Comparison of ENCODE assay signal across 8 cellular contexts in the genomic region with DNA sequence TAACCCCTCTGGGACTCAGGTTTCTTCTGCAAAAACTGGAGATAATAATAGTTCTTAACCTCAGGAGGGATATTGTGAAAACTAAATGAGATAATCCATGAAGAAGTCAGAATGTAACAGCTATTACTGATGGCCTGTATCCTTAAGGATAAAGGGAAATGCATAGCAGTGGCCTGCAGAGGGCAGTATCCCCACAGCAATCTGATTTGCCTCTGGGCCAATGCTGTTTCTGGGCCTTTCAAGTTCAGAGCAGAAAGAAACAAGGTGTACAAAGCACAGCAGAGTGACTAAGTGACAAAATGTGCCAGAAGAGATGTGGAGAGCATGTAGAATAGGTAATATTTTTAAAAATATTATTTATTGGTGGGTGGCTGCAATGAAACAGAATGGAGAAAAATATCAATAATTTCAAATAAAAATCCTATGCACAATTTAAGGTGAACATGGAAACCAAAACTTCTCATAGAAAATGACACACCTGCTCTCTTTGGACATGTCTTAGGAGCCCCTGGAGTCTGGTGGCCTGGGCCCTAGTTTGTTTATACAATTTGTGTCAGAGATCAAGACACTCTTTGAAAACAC.
A peak's percentile ranks its signal among the peaks of the same experiment; 100 is the strongest.
DNase-seq lines count a peak whose midpoint lies in the region; ATAC-seq and TF ChIP-seq lines count a peak whose summit lies in the region.

No MANE protein-coding gene starts in this region.

- DNase-seq in AML-193 (lab: John Stamatoyannopoulos, UW), result peak; percentile 16 to 28
- peak; percentile 11 for DNase-seq in NCI-H1436 treated with DMSO at 0.1 percent for 48 hours (lab: John Stamatoyannopoulos, UW)
- DNase-seq in T follicular helper cell (ENCODE audit: low read depth), result peak; percentile 40
- DNase-seq in anterior cingulate cortex (lab: John Stamatoyannopoulos, UW), result peak in 54 of 58 donors; percentile 3 to 86 (median 46)
- DNase-seq in right atrium auricular region (ENCODE audit: low spot score), result peak; percentile 83
- peak; percentile 88 for DNase-seq in sciatic nerve (ENCODE audit: low spot score)

- ATAC-seq in GM19468 (IDR thresholded peaks at IDR 0.05; ENCODE audit: extremely low read depth, unreplicated experiment) (peak; percentile 51), sciatic nerve (peak; percentile 94), HG03095 (IDR thresholded peaks at IDR 0.05; ENCODE audit: unreplicated experiment) (no peak)

- peak; percentile 81 to 90 for TF ChIP-seq CTCF in right atrium auricular region (IDR thresholded peaks at IDR 0.05)

- no peaks in the 10 kb centered on the region for H3K4me1 ChIP-seq in right atrium auricular region

- no peaks in the 10 kb centered on the region for H3K36me3 ChIP-seq in right atrium auricular region

- H3K9me3 ChIP-seq in right atrium auricular region, result no peaks in the 10 kb centered on the region

- no peak overlapping the region for H3K27ac ChIP-seq in right atrium auricular region

- no peaks in the 10 kb centered on the region for H3K27me3 ChIP-seq in right atrium auricular region

- no peak overlapping the region for H3K4me3 ChIP-seq in right atrium auricular region

- intact Hi-C loops in sciatic nerve (cut with DNase I), result loop anchor here (10.0 kb wide), 2 partner anchors 714 to 804 kb away; partner anchors contain the start of gene NUAK1

Comparison
In these comparisons a context has a peak if more than half of its experiments do, and no peak if none do; other contexts are left out.
1. DNase-seq: peak in every context shown above with its lines; median percentile 88 in sciatic nerve; 83 in right atrium auricular region; 46 in anterior cingulate cortex; 40 in T follicular helper cell; 22 in AML-193; 11 in NCI-H1436 treated with DMSO at 0.1 percent for 48 hours.